In the genomic region with DNA sequence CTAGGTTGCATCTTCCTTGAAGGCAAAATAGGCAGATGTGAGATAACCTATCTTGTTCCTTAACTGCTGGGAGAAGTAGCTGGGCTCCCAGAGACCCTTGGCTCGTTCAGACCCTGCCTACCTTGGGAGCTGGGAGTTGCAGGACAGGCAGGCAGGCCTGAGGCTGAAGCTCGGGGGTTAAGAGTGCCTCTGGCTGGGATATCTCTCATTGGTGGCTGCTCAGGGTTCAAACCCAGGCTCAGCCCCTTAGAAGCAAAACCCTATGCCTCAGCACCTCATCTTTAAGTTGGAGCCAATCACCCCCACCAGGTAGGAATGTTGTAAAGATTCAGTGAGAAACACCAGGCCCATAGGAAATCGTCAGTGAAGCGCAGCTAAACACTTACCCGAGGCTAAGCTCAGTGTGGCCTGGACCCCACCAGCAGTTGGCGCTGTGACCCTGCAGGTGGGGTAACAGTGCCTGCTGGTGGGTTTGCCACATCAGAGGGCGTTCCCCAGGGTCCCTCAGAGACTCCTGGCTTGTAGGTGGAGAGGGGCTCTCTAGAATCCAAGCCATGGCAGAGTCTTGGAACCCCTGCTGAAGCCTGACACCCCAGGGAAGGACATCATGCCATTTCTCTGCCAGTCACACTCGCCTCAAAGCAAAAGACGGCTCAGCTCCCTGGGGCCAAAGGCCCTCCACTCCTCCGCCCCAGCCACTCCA, we compare ENCODE assay signal across 8 cellular contexts. TPM values are rescaled to one million over a fixed set of nuclear protein-coding genes. Genes with fewer than 3 reads are reported as not detected.
A peak's percentile ranks its signal among the peaks of the same experiment; 100 is the strongest.
DNase-seq lines count a peak whose midpoint lies in the region; ATAC-seq and TF ChIP-seq lines count a peak whose summit lies in the region.

No MANE protein-coding gene starts in this region.

- H3K36me3 ChIP-seq in parathyroid adenoma (ENCODE audit: control insufficient read depth, insufficient read depth, low read length) (no peaks in the 10 kb centered on the region), upper lobe of left lung (no peaks in the 10 kb centered on the region)

- ATAC-seq in GM18498 (IDR thresholded peaks at IDR 0.05; ENCODE audit: unreplicated experiment) (peak; percentile 77), HG03439 (IDR thresholded peaks at IDR 0.05; ENCODE audit: unreplicated experiment) (peak; percentile 54), upper lobe of left lung (ENCODE audit: low FRiP score in 2 of 2) (peak; percentile 78 to 84)

- TF ChIP-seq EP300 in upper lobe of left lung (IDR thresholded peaks at IDR 0.05) = no peak

- H3K4me1 ChIP-seq in parathyroid adenoma (no peaks in the 10 kb centered on the region), upper lobe of left lung (peaks cover 0 to 3% (median 0%) of the 10 kb centered on the region in 4 donors)

- no peak overlapping the region for H3K9ac ChIP-seq in parathyroid adenoma

- no peak overlapping the region for H3K4me2 ChIP-seq in parathyroid adenoma (ENCODE audit: low read length)

- no peak for TF ChIP-seq POLR2A in upper lobe of left lung (IDR thresholded peaks at IDR 0.05)

- H3K9me3 ChIP-seq in parathyroid adenoma (ENCODE audit: control insufficient read depth, low read length) (no peaks in the 10 kb centered on the region), upper lobe of left lung (no peaks in the 10 kb centered on the region)

- 43 to 56% methylated on average over 9 to 10 of the region's 10 CpGs for WGBS in upper lobe of left lung, 2 donors

- DNase-seq in AG08395 (ENCODE audit: low spot score) (peak; percentile 84), RKO (ENCODE audit: low spot score) (peak; percentile 37), globus pallidus (ENCODE audit: low spot score) (peak; percentile 60), upper lobe of left lung (peak; percentile 62 to 67)
- peak; percentile 84 for DNase-seq in activated effector memory CD4-positive, alpha-beta T cell treated with anti-CD3 and anti-CD28 coated beads, Interleukin-2, amount 50 U/mL, for 16 hours

- no peak overlapping the region for H2AFZ ChIP-seq in parathyroid adenoma

- H3K27me3 ChIP-seq in parathyroid adenoma (ENCODE audit: control insufficient read depth, insufficient read depth, low read length) (no peaks in the 10 kb centered on the region), upper lobe of left lung (no peaks in the 10 kb centered on the region)

- H3K27ac ChIP-seq in parathyroid adenoma (no peak overlapping the region), upper lobe of left lung (no peak overlapping the region)

- TF ChIP-seq CTCF in parathyroid adenoma (IDR thresholded peaks at IDR 0.05) (peak; percentile 51), upper lobe of left lung (IDR thresholded peaks at IDR 0.05) (peak; percentile 71 to 87 (median 82))

- no peaks in the 10 kb centered on the region for H3K79me2 ChIP-seq in parathyroid adenoma

- H3K4me3 ChIP-seq in parathyroid adenoma (ENCODE audit: low read depth, low read length) (no peak overlapping the region), upper lobe of left lung (no peak overlapping the region)

RNA-seq across cellular contexts. Expression of a gene that starts 54.6 kb away (rescaled TPM):
- total RNA-seq in upper lobe of left lung = under 1 TPM in 3 of 6 donors, not detected in 3; 0.17 to 0.46 (median 0.24) TPM

RNA-seq across cellular contexts. Expression of a gene that starts 55.9 kb away (rescaled TPM):
- total RNA-seq in upper lobe of left lung = 1 to 10 TPM; 1.2 to 6.1 (median 3.1) TPM
